Comparison of ENCODE assay signal across 9 cellular contexts in the genomic region with DNA sequence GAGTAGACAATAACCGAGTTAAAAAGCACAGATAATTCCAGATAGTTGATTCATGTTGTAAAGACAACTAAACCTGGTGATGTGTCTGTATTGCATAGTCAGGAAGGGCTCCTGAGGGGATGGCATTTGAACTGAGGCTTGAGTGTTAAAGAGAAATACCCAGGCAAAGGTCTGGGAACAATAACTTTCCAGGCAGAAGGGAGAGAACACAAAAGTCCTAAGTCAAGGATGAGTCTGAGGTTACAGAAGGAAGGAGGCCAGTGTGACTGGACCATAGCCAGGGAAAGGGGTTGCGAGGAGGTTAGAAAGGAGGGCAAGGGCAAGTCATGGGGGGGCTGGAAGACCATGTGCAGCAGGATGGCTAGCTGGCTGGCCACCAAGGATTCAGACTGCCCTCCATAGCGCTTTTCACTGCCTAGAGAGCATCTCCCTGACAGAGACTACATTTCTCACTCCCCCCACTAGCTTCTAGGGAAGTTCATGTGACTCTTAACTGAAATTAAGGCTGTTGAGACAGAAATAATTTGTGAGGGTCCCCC.
DNase-seq lines count a peak whose midpoint lies in the region; ATAC-seq and TF ChIP-seq lines count a peak whose summit lies in the region.
"Had no signal": no experiment of that assay in that cellular context is flagged by ENCODE, and none has a peak within 500 bp of the region (broad histone marks: within the 10 kb centered on the region; RNA-seq: fewer than 3 reads in every experiment).

No MANE protein-coding gene starts in this region.

- H3K27me3 Mint-ChIP-seq in natural killer cell treated with Interleukin-12 subunit alpha and Interleukin-12 subunit beta and Interleukin-15 and Interleukin-18, amount 100 ng/mL, for 72 hours, result peaks cover 28 to 36% of the 10 kb centered on the region in 2 donors
- peaks cover 15 to 46% of the 10 kb centered on the region in 2 donors for H3K27me3 Mint-ChIP-seq in natural killer cell (ENCODE audit: low read depth in 2 of 2)
- H3K27me3 Mint-ChIP-seq in activated T-helper 2 cell treated with anti-CD3 and anti-CD28 coated beads, Interferon-gamma antibody, Interleukin-2, Interleukin-4, amounts not matched to agents 10 μg/mL and 5 μg/mL and 100 μg/mL, durations not matched to agents 14 hours and 24 hours and 36 hours (ENCODE audit: low read depth), result no peaks in the 10 kb centered on the region
- H3K27me3 Mint-ChIP-seq in glutamatergic neuron (ENCODE audit: unreplicated experiment), result no peaks in the 10 kb centered on the region

- H3K4me3 Mint-ChIP-seq in natural killer cell treated with Interleukin-12 subunit alpha and Interleukin-12 subunit beta and Interleukin-15 and Interleukin-18, amount 100 ng/mL, for 72 hours, result no peak overlapping the region
- H3K4me3 Mint-ChIP-seq in natural killer cell, result no peak overlapping the region
- no peak overlapping the region for H3K4me3 Mint-ChIP-seq in activated T-helper 2 cell treated with anti-CD3 and anti-CD28 coated beads, Interferon-gamma antibody, Interleukin-2, Interleukin-4, amounts not matched to agents 10 μg/mL and 5 μg/mL and 100 μg/mL, durations not matched to agents 14 hours and 24 hours and 36 hours (ENCODE audit: low read depth)
- H3K4me3 Mint-ChIP-seq in glutamatergic neuron (ENCODE audit: unreplicated experiment), result no peak overlapping the region
- H3K4me3 Mint-ChIP-seq: dendritic cell treated with granulocyte-macrophage colony-stimulating factor and Interleukin-4, amounts not matched to agents 40 ng/mL and 50 ng/mL, for 4 days had no signal

- H3K9me3 Mint-ChIP-seq in natural killer cell treated with Interleukin-12 subunit alpha and Interleukin-12 subunit beta and Interleukin-15 and Interleukin-18, amount 100 ng/mL, for 72 hours, result peaks cover 6% of the 10 kb centered on the region
- H3K9me3 Mint-ChIP-seq in natural killer cell, result no peaks in the 10 kb centered on the region
- H3K9me3 Mint-ChIP-seq in activated T-helper 2 cell treated with anti-CD3 and anti-CD28 coated beads, Interferon-gamma antibody, Interleukin-2, Interleukin-4, amounts not matched to agents 10 μg/mL and 5 μg/mL and 100 μg/mL, durations not matched to agents 14 hours and 24 hours and 36 hours, result peaks cover 8% of the 10 kb centered on the region
- peaks cover 3% of the 10 kb centered on the region for H3K9me3 Mint-ChIP-seq in glutamatergic neuron (ENCODE audit: unreplicated experiment)

- no peak for ATAC-seq in natural killer cell treated with Interleukin-12 subunit alpha and Interleukin-12 subunit beta and Interleukin-15 and Interleukin-18, amount 100 ng/mL, for 72 hours
- ATAC-seq in natural killer cell, result no peak
- ATAC-seq in GM18909 (IDR thresholded peaks at IDR 0.05; ENCODE audit: poor library complexity, unreplicated experiment), result no peak

- H3K27ac Mint-ChIP-seq in natural killer cell treated with Interleukin-12 subunit alpha and Interleukin-12 subunit beta and Interleukin-15 and Interleukin-18, amount 100 ng/mL, for 72 hours, result peak overlapping the region; percentile 25 to 85
- H3K27ac Mint-ChIP-seq in natural killer cell (no peak overlapping the region), glutamatergic neuron (ENCODE audit: unreplicated experiment) (peak overlapping the region; percentile 45)
- H3K27ac Mint-ChIP-seq in activated T-helper 2 cell treated with anti-CD3 and anti-CD28 coated beads, Interferon-gamma antibody, Interleukin-2, Interleukin-4, amounts not matched to agents 10 μg/mL and 5 μg/mL and 100 μg/mL, durations not matched to agents 14 hours and 24 hours and 36 hours, result peak overlapping the region; percentile 86
- H3K27ac Mint-ChIP-seq: dendritic cell treated with granulocyte-macrophage colony-stimulating factor and Interleukin-4, amounts not matched to agents 40 ng/mL and 50 ng/mL, for 4 days had no signal

- TF ChIP-seq CTCF in natural killer cell (IDR thresholded peaks at IDR 0.05) (no peak), glutamatergic neuron (IDR thresholded peaks at IDR 0.05; ENCODE audit: partially characterized antibody, unreplicated experiment) (no peak)

- intact Hi-C loops in natural killer cell (cut with micrococcal nuclease), result no loop called here
- intact Hi-C loops in activated T-helper 2 cell treated with anti-CD3 and anti-CD28 coated beads, Interferon-gamma antibody, Interleukin-2, Interleukin-4, amounts not matched to agents 10 μg/mL and 5 μg/mL and 100 μg/mL, durations not matched to agents 14 hours and 24 hours and 36 hours (cut with micrococcal nuclease), result loop anchor here (10.0 kb wide), 1 partner anchor 59 kb away; no protein-coding TSS in a partner anchor

- no peak for DNase-seq in natural killer cell treated with Interleukin-12 subunit alpha and Interleukin-12 subunit beta and Interleukin-15 and Interleukin-18, amount 100 ng/mL, for 72 hours (ENCODE audit: low spot score)
- DNase-seq in natural killer cell (no peak), glutamatergic neuron (no peak), NCI-H510A (lab: John Stamatoyannopoulos, UW) (no peak), erythroblast (lab: John Stamatoyannopoulos, UW) (no peak), NCI-H2171 treated with DMSO at 0.1 percent for 48 hours (lab: John Stamatoyannopoulos, UW) (no peak)
- DNase-seq in activated T-helper 2 cell treated with anti-CD3 and anti-CD28 coated beads, Interferon-gamma antibody, Interleukin-2, Interleukin-4, amounts not matched to agents 10 μg/mL and 5 μg/mL and 100 μg/mL, durations not matched to agents 14 hours and 24 hours and 36 hours (ENCODE audit: low spot score), result no peak

- H3K36me3 Mint-ChIP-seq in natural killer cell treated with Interleukin-12 subunit alpha and Interleukin-12 subunit beta and Interleukin-15 and Interleukin-18, amount 100 ng/mL, for 72 hours, result peaks cover 8% of the 10 kb centered on the region
- H3K36me3 Mint-ChIP-seq in natural killer cell (no peaks in the 10 kb centered on the region), glutamatergic neuron (ENCODE audit: unreplicated experiment) (peaks cover 6% of the 10 kb centered on the region)
- peaks cover 6% of the 10 kb centered on the region for H3K36me3 Mint-ChIP-seq in activated T-helper 2 cell treated with anti-CD3 and anti-CD28 coated beads, Interferon-gamma antibody, Interleukin-2, Interleukin-4, amounts not matched to agents 10 μg/mL and 5 μg/mL and 100 μg/mL, durations not matched to agents 14 hours and 24 hours and 36 hours (ENCODE audit: low read depth)

- no peak for TF ChIP-seq POLR2A in erythroblast (IDR thresholded peaks at IDR 0.05; ENCODE audit: low read length)

- H3K4me1 Mint-ChIP-seq in natural killer cell treated with Interleukin-12 subunit alpha and Interleukin-12 subunit beta and Interleukin-15 and Interleukin-18, amount 100 ng/mL, for 72 hours (ENCODE audit: low read depth in 2 of 2), result peaks cover 7 to 19% of the 10 kb centered on the region in 2 donors
- no peaks in the 10 kb centered on the region for H3K4me1 Mint-ChIP-seq in natural killer cell
- peaks cover 16% of the 10 kb centered on the region for H3K4me1 Mint-ChIP-seq in activated T-helper 2 cell treated with anti-CD3 and anti-CD28 coated beads, Interferon-gamma antibody, Interleukin-2, Interleukin-4, amounts not matched to agents 10 μg/mL and 5 μg/mL and 100 μg/mL, durations not matched to agents 14 hours and 24 hours and 36 hours (ENCODE audit: low read depth)
- peaks cover 18% of the 10 kb centered on the region for H3K4me1 Mint-ChIP-seq in glutamatergic neuron (ENCODE audit: low read depth, unreplicated experiment)

Comparison
In these comparisons a context has a peak if more than half of its experiments do, and no peak if none do; other contexts are left out.
1. H3K27ac Mint-ChIP-seq: peak in natural killer cell treated with Interleukin-12 subunit alpha and Interleukin-12 subunit beta and Interleukin-15 and Interleukin-18, amount 100 ng/mL, for 72 hours (2 of 2), activated T-helper 2 cell treated with anti-CD3 and anti-CD28 coated beads, Interferon-gamma antibody, Interleukin-2, Interleukin-4, amounts not matched to agents 10 μg/mL and 5 μg/mL and 100 μg/mL, durations not matched to agents 14 hours and 24 hours and 36 hours (single experiment) and glutamatergic neuron (single experiment); none in natural killer cell (0 of 2).